Comparison of ENCODE assay signal across 23 cellular contexts in genomic region chr14:84937449-84937848, GRCh38.
A peak's percentile ranks its signal among the peaks of the same experiment; 100 is the strongest.
DNase-seq lines count a peak whose midpoint lies in the region; ATAC-seq, FAIRE-seq and TF ChIP-seq lines count a peak whose summit lies in the region.
"Had no signal": no experiment of that assay in that cellular context is flagged by ENCODE, and none has a peak within 500 bp of the region (broad histone marks: within the 10 kb centered on the region; RNA-seq: fewer than 3 reads in every experiment).

No MANE protein-coding gene starts in this region.

- H2BK5ac ChIP-seq in mesendoderm (ENCODE audit: low read length) = no peak overlapping the region

- H4K8ac ChIP-seq in mesendoderm (ENCODE audit: low read depth, low read length) = no peak overlapping the region

- H3K4ac ChIP-seq in mesendoderm (ENCODE audit: low read depth, low read length) = no peak overlapping the region

- H2BK15ac ChIP-seq in mesendoderm (replicated peaks; ENCODE audit: low read depth) = no peak overlapping the region

- H3K36me3 ChIP-seq in mesendoderm (ENCODE audit: control insufficient read depth, insufficient read depth, low read length) = no peaks in the 10 kb centered on the region
- H3K36me3 ChIP-seq: SJCRH30 had no signal

- H3K4me2 ChIP-seq in mesendoderm (ENCODE audit: low read length) = no peak overlapping the region

- H3K27ac ChIP-seq in mesendoderm (ENCODE audit: low read depth, low read length) = no peak overlapping the region
- H3K27ac ChIP-seq: C4-2B, HL-60, SJCRH30 had no signal

- DNase-seq in NCI-H82 (lab: John Stamatoyannopoulos, UW) = peak; percentile 35
- DNase-seq in NCI-H82 treated with DMSO at 0.1 percent for 48 hours (lab: John Stamatoyannopoulos, UW; ENCODE audit: unreplicated experiment) = no peak
- DNase-seq in D721Med (ENCODE audit: insufficient read length, low spot score) = no peak
- DNase-seq in NCI-H524 (lab: John Stamatoyannopoulos, UW) = peak; percentile 74 to 90
- DNase-seq in mesendoderm = peak; percentile 5
- no peak for DNase-seq in anterior cingulate cortex (lab: John Stamatoyannopoulos, UW)
- DNase-seq: CD8-positive, alpha-beta memory T cell; DMS79 treated with DMSO at 0.1 percent for 48 hours; NCI-H1092; NCI-H1436; NCI-H2029; NCI-H446 treated with DMSO at 0.1 percent for 48 hours; NCI-H748 treated with DMSO at 0.1 percent for 48 hours had no signal

- ATAC-seq in activated CD4-positive, CD25-positive, alpha-beta regulatory T cell treated with anti-CD3 and anti-CD28 coated beads, Interleukin-2, amount 50 U/mL, for 24 hours = no peak
- ATAC-seq in HG03097 (IDR thresholded peaks at IDR 0.05; ENCODE audit: low FRiP score, unreplicated experiment) = no peak
- ATAC-seq: GM12878, HepG2, K562, Panc1 had no signal

- H3K4me1 ChIP-seq in mesendoderm (ENCODE audit: control insufficient read depth, low read depth, low read length) = no peaks in the 10 kb centered on the region
- H3K4me1 ChIP-seq: SJCRH30 had no signal

- peak; percentile 79 for FAIRE-seq in D721Med (lab: Jason Lieb, UNC)
- FAIRE-seq: GM12878, H54, HepG2, K562 had no signal

- no peak overlapping the region for H3K4me3 ChIP-seq in mesendoderm (ENCODE audit: low read length)
- H3K4me3 ChIP-seq: GM12878, K562, SJCRH30 had no signal

- TF ChIP-seq CTCF in D721Med (IDR thresholded peaks at IDR 0.05; ENCODE audit: insufficient read depth, missing control alignments) = no peak

- no peaks in the 10 kb centered on the region for H3K79me2 ChIP-seq in mesendoderm (ENCODE audit: control insufficient read depth, insufficient read depth, low read length)

- H3K79me1 ChIP-seq in mesendoderm (ENCODE audit: low read length) = no peaks in the 10 kb centered on the region

- no CpG with 5 or more reads among the region's 2 CpGs for WGBS in mesendoderm (ENCODE audit: extremely low coverage, insufficient coverage, low lambda C conversion rate)

- H3K18ac ChIP-seq in mesendoderm (ENCODE audit: low read length) = no peak overlapping the region

- H4K5ac ChIP-seq in mesendoderm (ENCODE audit: low read length) = no peak overlapping the region

- H3K23ac ChIP-seq in mesendoderm (ENCODE audit: low read length) = no peak overlapping the region

- no peaks in the 10 kb centered on the region for H3K27me3 ChIP-seq in mesendoderm (ENCODE audit: insufficient read depth, low read length, poor library complexity)
- H3K27me3 ChIP-seq: SJCRH30 had no signal

- no peak overlapping the region for H2AK5ac ChIP-seq in mesendoderm (ENCODE audit: low read length)

- no peak overlapping the region for H2BK120ac ChIP-seq in mesendoderm (ENCODE audit: low read depth, low read length)

- no peak overlapping the region for H3K9ac ChIP-seq in mesendoderm (ENCODE audit: low read length)

- no peak overlapping the region for H3K56ac ChIP-seq in mesendoderm (ENCODE audit: low read length)

Comparison
In these comparisons a context has a peak if more than half of its experiments do, and no peak if none do; other contexts are left out.
1. DNase-seq: peak in NCI-H82 (single experiment), NCI-H524 (2 of 2) and mesendoderm (single experiment); none in NCI-H82 treated with DMSO at 0.1 percent for 48 hours (single experiment), D721Med (single experiment) and anterior cingulate cortex (0 of 58).